8 cellular contexts compared by ENCODE assay signal in genomic region chr12:92136883-92137582, GRCh38. TPM values are rescaled to one million over a fixed set of nuclear protein-coding genes. Genes with fewer than 3 reads are reported as not detected.
DNase-seq lines count a peak whose midpoint lies in the region; ATAC-seq, FAIRE-seq and TF ChIP-seq lines count a peak whose summit lies in the region.

No MANE protein-coding gene starts in this region.

- H3K36me3 ChIP-seq in Peyer's patch (peaks cover 0 to 3% (median 0%) of the 10 kb centered on the region in 3 donors), pancreas (peaks cover 0 to 4% (median 1%) of the 10 kb centered on the region in 3 donors)

- 38 to 42% methylated on average over 3 of the region's 3 CpGs for WGBS in pancreas, 2 donors

- intact Hi-C loops in pancreas (cut with DNase I), result loop anchor here in 2 of 3 donors (5.0 to 10.0 kb wide), 2 partner anchors 52 to 65 kb away; no protein-coding TSS in a partner anchor

- peak overlapping the region; percentile 87 for H3K27ac Mint-ChIP-seq in activated CD8-positive, alpha-beta memory T cell treated with anti-CD3 and anti-CD28 coated beads, Interleukin-2, amount 10 ng/mL, durations not matched to agents 7 days and 5 days

- H3K36me3 Mint-ChIP-seq in activated CD8-positive, alpha-beta memory T cell treated with anti-CD3 and anti-CD28 coated beads, Interleukin-2, amount 10 ng/mL, durations not matched to agents 7 days and 5 days, result peaks cover 45% of the 10 kb centered on the region

- TF ChIP-seq CTCF in Peyer's patch (IDR thresholded peaks at IDR 0.05) (no peak), pancreas (IDR thresholded peaks at IDR 0.05) (no peak), GM10266 (IDR thresholded peaks at IDR 0.05; ENCODE audit: control insufficient read depth, insufficient read depth, low read depth, missing control alignments) (no peak)

- H3K27me3 ChIP-seq in Peyer's patch, result no peaks in the 10 kb centered on the region
- H3K27me3 ChIP-seq in pancreas, result no peaks in the 10 kb centered on the region

- no peak for FAIRE-seq in pancreas (lab: Jason Lieb, UNC)

- peak; percentile 34 for ATAC-seq in activated CD8-positive, alpha-beta memory T cell treated with anti-CD3 and anti-CD28 coated beads, Interleukin-2, amount 10 ng/mL, durations not matched to agents 7 days and 5 days
- peak; percentile 6 to 39 (median 14) for ATAC-seq in pancreas
- ATAC-seq in HG03139 (IDR thresholded peaks at IDR 0.05; ENCODE audit: unreplicated experiment), result no peak
- no peak for ATAC-seq in GM21447 (IDR thresholded peaks at IDR 0.05; ENCODE audit: unreplicated experiment)

- no peaks in the 10 kb centered on the region for H3K9me3 ChIP-seq in Peyer's patch
- H3K9me3 ChIP-seq in pancreas, result no peaks in the 10 kb centered on the region

- H3K27me3 Mint-ChIP-seq in activated CD8-positive, alpha-beta memory T cell treated with anti-CD3 and anti-CD28 coated beads, Interleukin-2, amount 10 ng/mL, durations not matched to agents 7 days and 5 days, result no peaks in the 10 kb centered on the region

- H3K27ac ChIP-seq in Peyer's patch, result peak overlapping the region; percentile 43 to 99 (median 98)
- peak overlapping the region; percentile 98 for H3K27ac ChIP-seq in epithelial cell of prostate
- peak overlapping the region; percentile 6 to 100 (median 58) for H3K27ac ChIP-seq in pancreas

- peaks cover 76% of the 10 kb centered on the region for H3K4me1 Mint-ChIP-seq in activated CD8-positive, alpha-beta memory T cell treated with anti-CD3 and anti-CD28 coated beads, Interleukin-2, amount 10 ng/mL, durations not matched to agents 7 days and 5 days

- CTCF ChIA-PET in activated CD8-positive, alpha-beta memory T cell treated with anti-CD3 and anti-CD28 coated beads, Interleukin-2, amount 10 ng/mL, durations not matched to agents 7 days and 5 days (lab: Charles Lee), result interaction anchor here (1.2 to 6.0 kb wide), 6 partner anchors 7 to 755 kb away, joined by 3 to 48 read pairs (median 4); partner anchors contain the start of gene BTG1

- no peak for DNase-seq in activated CD8-positive, alpha-beta memory T cell treated with anti-CD3 and anti-CD28 coated beads, Interleukin-2, amount 10 ng/mL, durations not matched to agents 7 days and 5 days
- no peak for DNase-seq in activated CD8-positive, alpha-beta memory T cell treated with anti-CD3 and anti-CD28 coated beads, Interleukin-2, amount 50 U/mL, for 48 hours
- DNase-seq in Peyer's patch (no peak), epithelial cell of prostate (ENCODE audit: low read depth, low spot score) (no peak), pancreas (no peak), GM10266 (ENCODE audit: extremely low spot score) (no peak)

- H3K4me1 ChIP-seq in Peyer's patch (peaks cover 0 to 61% (median 14%) of the 10 kb centered on the region in 4 donors), pancreas (peaks cover 25 to 66% (median 62%) of the 10 kb centered on the region in 3 donors)

- no peak for TF ChIP-seq POLR2A in Peyer's patch (IDR thresholded peaks at IDR 0.05)

- no peaks in the 10 kb centered on the region for H3K9me3 Mint-ChIP-seq in activated CD8-positive, alpha-beta memory T cell treated with anti-CD3 and anti-CD28 coated beads, Interleukin-2, amount 10 ng/mL, durations not matched to agents 7 days and 5 days (ENCODE audit: low read depth)

- peak overlapping the region; percentile 94 for H3K4me3 Mint-ChIP-seq in activated CD8-positive, alpha-beta memory T cell treated with anti-CD3 and anti-CD28 coated beads, Interleukin-2, amount 10 ng/mL, durations not matched to agents 7 days and 5 days

- H3K4me3 ChIP-seq in Peyer's patch, result peak overlapping the region; percentile 62 to 96 (median 88)
- peak overlapping the region in 2 of 4 donors; percentile 88 to 100 for H3K4me3 ChIP-seq in pancreas

RNA-seq across cellular contexts. Expression of gene BTG1, which starts 8.6 kb away (rescaled TPM):
- 100 to 1,000 TPM in 1 of 2 experiments, 10 to 100 TPM in 1; 91.7 to 132 TPM for total RNA-seq in activated CD8-positive, alpha-beta memory T cell treated with anti-CD3 and anti-CD28 coated beads, Interleukin-2, amount 10 ng/mL, durations not matched to agents 7 days and 5 days
- 100 to 1,000 TPM in 1 of 4 donors, 10 to 100 TPM in 3; 49.2 to 111 (median 69.2) TPM for total RNA-seq in Peyer's patch
- 100 to 1,000 TPM; 103 to 183 (median 138) TPM for total RNA-seq in pancreas
- polyA plus RNA-seq in pancreas, result 10 to 100 TPM; 29.0 to 48.3 TPM

Comparison
In these comparisons a context has a peak if more than half of its experiments do, and no peak if none do; other contexts are left out.
1. ATAC-seq: peak in activated CD8-positive, alpha-beta memory T cell treated with anti-CD3 and anti-CD28 coated beads, Interleukin-2, amount 10 ng/mL, durations not matched to agents 7 days and 5 days (single experiment) and pancreas (4 of 4); none in HG03139 (single experiment) and GM21447 (single experiment).
2. Peak in every context shown above with its lines, with median percentiles within 50 percentile points of each other: H3K27ac ChIP-seq.